In genomic region chr1:54129858-54130257, GRCh38 we compare ENCODE assay signal across 35 cellular contexts. TPM values are rescaled to one million over a fixed set of nuclear protein-coding genes. Genes with fewer than 3 reads are reported as not detected.
"Had no signal": no experiment of that assay in that cellular context is flagged by ENCODE, and none has a peak within 500 bp of the region (broad histone marks: within the 10 kb centered on the region; RNA-seq: fewer than 3 reads in every experiment).

No MANE protein-coding gene starts in this region.

- FAIRE-seq: bronchial epithelial cell, TTC549 had no signal

- H3K4me3 ChIP-seq: ascending aorta, cardiac muscle cell had no signal

- H3K36me3 ChIP-seq: ascending aorta, cardiac muscle cell had no signal

- H3K4me1 ChIP-seq: ascending aorta had no signal

- ATAC-seq: activated CD8-positive, alpha-beta T cell treated with anti-CD3 and anti-CD28 coated beads for 36 hours; activated naive CD8-positive, alpha-beta T cell treated with anti-CD3 and anti-CD28 coated beads, Interleukin-2, amount 50 U/mL, for 24 hours; activated T-cell treated with anti-CD3 and anti-CD28 coated beads, Interleukin-2, amount 50 U/mL, for 4 hours; activated T-cell treated with anti-CD3 and anti-CD28 coated beads, Interleukin-2, amount 50 U/mL, for 72 hours; activated T-helper 17 cell treated with anti-CD3 and anti-CD28 coated beads, Interleukin-2, amount 50 U/mL, for 72 hours had no signal

- H3K27me3 ChIP-seq: ascending aorta, cardiac muscle cell had no signal

- DNase-seq: activated B cell treated with CpG ODN at 0.5 μM for 24 hours; activated CD4-positive, alpha-beta memory T cell treated with anti-CD3 and anti-CD28 coated beads for 36 hours; activated CD4-positive, alpha-beta T cell treated with anti-CD3 and anti-CD28 coated beads for 4 hours; activated CD4-positive, alpha-beta T cell treated with anti-CD3 and anti-CD28 coated beads, Interleukin-2, amount 10 ng/mL, durations not matched to agents 24 days and 14 days; activated CD4-positive, alpha-beta T cell treated with anti-CD3 and anti-CD28 coated beads, Interleukin-2, amount 50 U/mL, for 1 hour; activated CD4-positive, alpha-beta T cell treated with anti-CD3 and anti-CD28 coated beads, Interleukin-2, amount 50 U/mL, for 4 hours; activated CD4-positive, CD25-positive, alpha-beta regulatory T cell treated with anti-CD3 and anti-CD28 coated beads, Interleukin-2, amount 50 U/mL, for 72 hours; activated CD8-positive, alpha-beta memory T cell treated with anti-CD3 and anti-CD28 coated beads, Interleukin-2, amount 50 U/mL, for 4 hours; activated CD8-positive, alpha-beta T cell treated with anti-CD3 and anti-CD28 coated beads for 36 hours; activated effector memory CD4-positive, alpha-beta T cell treated with anti-CD3 and anti-CD28 coated beads, Interleukin-2, amount 50 U/mL, for 16 hours; activated gamma-delta T cell treated with Interleukin-2 at 50 U/mL for 16 hours; activated naive CD4-positive, alpha-beta T cell treated with anti-CD3 and anti-CD28 coated beads, Interleukin-2, amount 10 ng/mL, durations not matched to agents 7 days and 5 days; activated naive CD4-positive, alpha-beta T cell treated with Interleukin-2 at 50 U/mL for 16 hours; activated naive CD8-positive, alpha-beta T cell treated with anti-CD3 and anti-CD28 coated beads, Interleukin-2, amount 10 ng/mL, durations not matched to agents 7 days and 5 days; activated naive CD8-positive, alpha-beta T cell treated with anti-CD3 and anti-CD28 coated beads, Interleukin-2, amount 50 U/mL, for 24 hours; activated T-cell treated with anti-CD3 and anti-CD28 coated beads for 4 hours; activated T-cell treated with anti-CD3 and anti-CD28 coated beads, Interleukin-2, amount 50 U/mL, for 1 hour; activated T-cell treated with anti-CD3 and anti-CD28 coated beads, Interleukin-2, amount 50 U/mL, for 4 hours; activated T-cell treated with anti-CD3 and anti-CD28 coated beads, Interleukin-2, amount 50 U/mL, for 72 hours; amygdala; anterior cingulate cortex; caudate nucleus; cerebellar nuclear complex; T-helper 1 cell; T-helper 2 cell; T-helper 9 cell had no signal

- H3K27ac ChIP-seq: ascending aorta, cardiac muscle cell, VCaP had no signal

- H3K9me3 ChIP-seq: ascending aorta had no signal

RNA-seq across cellular contexts. Expression of gene CDCP2, which starts 22.9 kb away (rescaled TPM):
- total RNA-seq: activated B cell treated with CpG ODN at 0.5 μM for 24 hours; activated CD4-positive, alpha-beta memory T cell treated with anti-CD3 and anti-CD28 coated beads for 36 hours; activated CD4-positive, alpha-beta T cell treated with anti-CD3 and anti-CD28 coated beads, Interleukin-2, amount 10 ng/mL, durations not matched to agents 24 days and 14 days; activated CD8-positive, alpha-beta memory T cell treated with anti-CD3 and anti-CD28 coated beads for 36 hours; activated T-cell treated with anti-CD3 and anti-CD28 coated beads, Interleukin-2, amount 50 U/mL, for 4 hours; activated T-cell treated with anti-CD3 and anti-CD28 coated beads, Interleukin-2, amount 50 U/mL, for 72 hours; activated T-helper 1 cell treated with anti-CD3 and anti-CD28 coated beads, Interleukin-12 subunit alpha, Interleukin-12 subunit beta, Interleukin-2, Interleukin-4 antibody, amounts not matched to agents 30 ng/mL and 10 ng/mL and 1 ng/mL, durations not matched to agents 14 hours and 24 hours and 36 hours; ascending aorta; bronchial epithelial cell; chondrocyte had no signal
- polyA plus RNA-seq: cardiac muscle cell had no signal
